14 cellular contexts compared by ENCODE assay signal in genomic region chr15:40443255-40443654, GRCh38. TPM values are rescaled to one million over a fixed set of nuclear protein-coding genes. Genes with fewer than 3 reads are reported as not detected.
DNase-seq lines count a peak whose midpoint lies in the region; ATAC-seq, FAIRE-seq and TF ChIP-seq lines count a peak whose summit lies in the region.
"Had no signal": no experiment of that assay in that cellular context is flagged by ENCODE, and none has a peak within 500 bp of the region (broad histone marks: within the 10 kb centered on the region; RNA-seq: fewer than 3 reads in every experiment).

No MANE protein-coding gene starts in this region.

- CTCF ChIA-PET in GM12878 (lab: Yijun Ruan, JAX), result interaction anchor here (0.8 to 1.6 kb wide), 7 partner anchors 8 to 133 kb away, joined by 3 to 12 read pairs (median 3); no protein-coding TSS in a partner anchor

- H3K4me3 ChIP-seq in BLaER1 treated with 17β-estradiol and CSF1 and Interleukin-3, amounts not matched to agents 10 nM and 100 nM, result peak overlapping the region in 3 of 10 experiments; percentile 79 to 93 (median 83); a peak in 6 of 20 replicates
- no peak overlapping the region for H3K4me3 ChIP-seq in GM12878

- H3K9me3 Mint-ChIP-seq in HFFc6, result no peaks in the 10 kb centered on the region
- no peaks in the 10 kb centered on the region for H3K9me3 Mint-ChIP-seq in natural killer cell

- H4K20me1 ChIP-seq in BLaER1 treated with 17β-estradiol and CSF1 and Interleukin-3, amounts not matched to agents 10 nM and 100 nM, result peaks cover 66 to 73% (median 71%) of the 10 kb centered on the region in 11 experiments
- H4K20me1 ChIP-seq in GM12878 (ENCODE audit: control insufficient read depth, insufficient read depth), result peaks cover 23% of the 10 kb centered on the region

- no peak for ATAC-seq in GM12878
- no peak for ATAC-seq in natural killer cell
- ATAC-seq in HG03565 (IDR thresholded peaks at IDR 0.05; ENCODE audit: unreplicated experiment), result no peak

- SMC1A ChIA-PET in GM12878 (lab: Charles Lee; ENCODE audit: uncharacterized antibody, unreplicated experiment), result interaction anchor here (0.9 to 1.7 kb wide), 7 partner anchors 8 to 64 kb away, joined by 3 to 5 read pairs (median 4); no protein-coding TSS in a partner anchor

- POLR2A ChIA-PET in GM12878 (lab: Charles Lee), result interaction anchor here (0.6 to 4.1 kb wide), 8 partner anchors 9 to 555 kb away, joined by 3 to 26 read pairs (median 4); partner anchors contain the start of genes CHST14 and RAD51

- FAIRE-seq in GM12878 (lab: Jason Lieb, UNC), result no peak

- peaks cover 47 to 57% (median 50%) of the 10 kb centered on the region in 10 experiments for H3K4me1 ChIP-seq in BLaER1 treated with 17β-estradiol and CSF1 and Interleukin-3, amounts not matched to agents 10 nM and 100 nM
- peaks cover 11% of the 10 kb centered on the region for H3K4me1 ChIP-seq in GM12878 (ENCODE audit: control insufficient read depth, insufficient read depth, low read length)

- TF ChIP-seq CTCF in HFFc6 (IDR thresholded peaks at IDR 0.05) (no peak), GM12878 (IDR thresholded peaks at IDR 0.05 in 2 of 3, conservative IDR thresholded peaks at IDR 0.05 in 1 of 3; ENCODE audit: control insufficient read depth in 2 of 3, extremely low read depth in 1 of 3, insufficient read depth in 1 of 3, low read depth in 3 of 3, low read length in 3 of 3) (no peak), natural killer cell (IDR thresholded peaks at IDR 0.05) (no peak)

- H3K4me1 Mint-ChIP-seq in HFFc6 (ENCODE audit: low read depth), result peaks cover 49% of the 10 kb centered on the region
- peaks cover 43 to 56% of the 10 kb centered on the region in 2 donors for H3K4me1 Mint-ChIP-seq in natural killer cell

- H3K4me3 Mint-ChIP-seq in HFFc6, result peak overlapping the region; percentile 87
- H3K4me3 Mint-ChIP-seq in natural killer cell, result peak overlapping the region; percentile 83

- no TSS peak for BruUV-seq in GM12878 (replicated peaks; lab: Mats Ljungman, UMichigan)

- peaks cover 2 to 32% (median 14%) of the 10 kb centered on the region in 11 experiments; a peak in 16 of 22 replicates for H3K27me3 ChIP-seq in BLaER1 treated with 17β-estradiol and CSF1 and Interleukin-3, amounts not matched to agents 10 nM and 100 nM
- H3K27me3 ChIP-seq in GM12878 (replicated peaks in 1 of 2; ENCODE audit: control insufficient read depth in 2 of 2, insufficient read depth in 2 of 2, low read length in 1 of 2), result peaks cover 3 to 4% of the 10 kb centered on the region in 2 experiments; a peak in 3 of 4 replicates

- H3K4me2 ChIP-seq in BLaER1 treated with 17β-estradiol and CSF1 and Interleukin-3, amounts not matched to agents 10 nM and 100 nM, result peak overlapping the region; percentile 91 to 99 (median 95)
- peak overlapping the region; percentile 89 for H3K4me2 ChIP-seq in GM12878 (ENCODE audit: control insufficient read depth, insufficient read depth)

- H3K9ac ChIP-seq in BLaER1 treated with 17β-estradiol and CSF1 and Interleukin-3, amounts not matched to agents 10 nM and 100 nM, result peak overlapping the region in 5 of 11 experiments; percentile 87 to 93 (median 90); a peak in 6 of 22 replicates
- H3K9ac ChIP-seq in GM12878 (ENCODE audit: control insufficient read depth, insufficient read depth, low read length), result no peak overlapping the region; the same call in 1 of the 2 replicates

- H3K79me2 ChIP-seq in GM12878 (ENCODE audit: control insufficient read depth, insufficient read depth, low read length), result peaks cover 32% of the 10 kb centered on the region

- no peak for TF ChIP-seq EP300 in GM12878 (IDR thresholded peaks at IDR 0.05; ENCODE audit: borderline replicate concordance in 1 of 2, control insufficient read depth in 1 of 2, low read depth in 2 of 2, low read length in 2 of 2)

- no peaks in the 10 kb centered on the region for H3K9me3 ChIP-seq in BLaER1 treated with 17β-estradiol and CSF1 and Interleukin-3, amounts not matched to agents 10 nM and 100 nM (replicated peaks in 1 of 11)
- H3K9me3 ChIP-seq in GM12878 (replicated peaks; ENCODE audit: control insufficient read depth, insufficient read depth, low read length), result no peaks in the 10 kb centered on the region

- intact Hi-C loops in GM12878 (cut with micrococcal nuclease; ENCODE audit: unreplicated experiment), result loop anchor here (10.0 kb wide), 1 partner anchor 152 kb away; the partner anchor contains the start of gene KNL1
- intact Hi-C loops in natural killer cell (cut with micrococcal nuclease), result loop anchor here (5.0 kb wide), 1 partner anchor 64 kb away; no protein-coding TSS in a partner anchor

- RAD21 ChIA-PET in GM12878 (lab: Charles Lee; ENCODE audit: unreplicated experiment), result interaction anchor here (1.4 to 1.7 kb wide), 2 partner anchors 8 to 14 kb away, joined by 3 to 9 read pairs; no protein-coding TSS in a partner anchor

- in situ Hi-C loops in GM12878 (cut with MboI), result no loop called here

- no peak for DNase-seq in HFFc6
- no peak for DNase-seq in GM12878 (ENCODE audit: low read depth, low spot score)
- DNase-seq in natural killer cell, result no peak
- DNase-seq in cerebellum (ENCODE audit: low spot score), result no peak
- no peak for DNase-seq in hippocampal formation (lab: John Stamatoyannopoulos, UW)
- no peak for DNase-seq in LoVo (ENCODE audit: low spot score)
- DNase-seq: activated effector memory CD4-positive, alpha-beta T cell treated with anti-CD3 and anti-CD28 coated beads, Interleukin-2, amount 50 U/mL, for 16 hours; cerebellar nuclear complex; COR-L47; NCI-H1092; NCI-H446 treated with DMSO at 0.1 percent for 48 hours; RPMI8226 had no signal

- H3K27ac ChIP-seq in BLaER1 treated with 17β-estradiol and CSF1 and Interleukin-3, amounts not matched to agents 10 nM and 100 nM, result no peak overlapping the region
- H3K27ac ChIP-seq in GM12878 (ENCODE audit: control insufficient read depth, insufficient read depth), result no peak overlapping the region

- H3K36me3 ChIP-seq in BLaER1 treated with 17β-estradiol and CSF1 and Interleukin-3, amounts not matched to agents 10 nM and 100 nM, result peaks cover 0 to 18% (median 0%) of the 10 kb centered on the region in 11 experiments; a peak in 7 of 22 replicates
- H3K36me3 ChIP-seq in GM12878 (ENCODE audit: control insufficient read depth in 2 of 2, insufficient read depth in 2 of 2, low read length in 1 of 2), result 0 out of 4 replicates have a peak, but pooled peaks cover 0 to 4% of the 10 kb centered on the region in 2 experiments

- H3K27me3 Mint-ChIP-seq in HFFc6 (ENCODE audit: insufficient read depth), result peaks cover 17% of the 10 kb centered on the region
- peaks cover 6% of the 10 kb centered on the region in 2 donors for H3K27me3 Mint-ChIP-seq in natural killer cell (ENCODE audit: low read depth in 2 of 2)

- TF ChIP-seq RAD21 in GM12878 (IDR thresholded peaks at IDR 0.05; ENCODE audit: insufficient read depth, low read depth, low read length), result no peak

- 96% methylated on average over 4 of the region's 4 CpGs for WGBS in GM12878 (ENCODE audit: insufficient coverage, insufficient replicate concordance, low lambda C conversion rate, missing lambda C conversion rate)

- no peaks in the 10 kb centered on the region for H3K36me3 Mint-ChIP-seq in HFFc6 (ENCODE audit: low read depth)
- H3K36me3 Mint-ChIP-seq in natural killer cell, result no peaks in the 10 kb centered on the region

- no peak overlapping the region for H2AFZ ChIP-seq in GM12878 (ENCODE audit: control insufficient read depth, low read depth, low read length)

- H3K27ac Mint-ChIP-seq in HFFc6 (0 out of 2 replicates have a peak overlapping the region, but pooled peaks have one; percentile 1), natural killer cell (peak overlapping the region in 1 of 2 donors; percentile 84)

- TF ChIP-seq POLR2A in GM12878 (IDR thresholded peaks at IDR 0.05; ENCODE audit: low read depth, low read length), result no peak

RNA-seq across cellular contexts. Expression of gene BAHD1, which starts 2.5 kb away (rescaled TPM):
- total RNA-seq in HFFc6 (2021; fragmentation: NEBNext Ultra II Directional; extraction: Animal tissue kit (Norgen Biotek cat#: 25700)), result 10 to 100 TPM; 12.7 to 14.4 (median 14.2) TPM
- 23.1 and 25.6 TPM in 2 replicates for total RNA-seq in GM12878 (2013; cell fraction: nucleolus; rRNA removed)
- total RNA-seq in GM12878 (2014; rRNA removed) (9.0 and 11.7 TPM in 2 replicates), GM12878 (2014; rRNA removed; fragmentation: Illumina TruSeq; extraction: Trizol) (5.1 and 6.0 TPM in 2 replicates), GM12878 (2021) (21.7 and 21.8 TPM in 2 replicates), natural killer cell (10 to 100 TPM; 29.4 to 48.9 (median 41.8) TPM), cerebellum (6.3 TPM)
- polyA plus RNA-seq in GM12878 (2011; ENCODE audit: low read depth), result 7.0 TPM
- polyA plus RNA-seq in GM12878 (2011; rRNA removed) (4.5 and 5.6 TPM in 2 replicates), GM12878 (2014; fragmentation: Illumina TruSeq; extraction: Trizol) (5.3 and 9.6 TPM in 2 replicates), GM12878 (2014; fragmentation: Nextera tagmentation; extraction: Ambion mirVana) (under 1 TPM; 0.21 to 0.88 TPM), GM12878 (2014; rRNA removed) (11.3 and 13.5 TPM in 2 replicates), GM12878 (2016; fragmentation: Nextera tagmentation; extraction: Ambion mirVana) (1 to 10 TPM; 1.9 to 2.2 TPM)
- polyA plus RNA-seq in GM12878 (2011; cell fraction: cytosol; rRNA removed), result 6.5 and 7.4 TPM in 2 replicates
- polyA plus RNA-seq in GM12878 (2011; cell fraction: nucleus; rRNA removed), result 16.6 and 21.8 TPM in 2 replicates
- 13.0 and 15.3 TPM in 2 replicates for polyA plus RNA-seq in GM12878 (2012)
- 5.5 and 9.1 TPM in 2 replicates for polyA minus RNA-seq in GM12878 (2011; rRNA and poly(A)+ RNA removed)
- 4.4 and 5.9 TPM in 2 replicates for polyA minus RNA-seq in GM12878 (2011; cell fraction: cytosol; rRNA and poly(A)+ RNA removed)
- polyA minus RNA-seq in GM12878 (2011; cell fraction: nucleus; rRNA and poly(A)+ RNA removed), result 4.8 and 8.2 TPM in 2 replicates

RNA-seq across cellular contexts. Expression of gene CHST14, which starts 27.5 kb away (rescaled TPM):
- 10 to 100 TPM; 26.3 to 32.5 (median 28.4) TPM for total RNA-seq in HFFc6 (2021; fragmentation: NEBNext Ultra II Directional; extraction: Animal tissue kit (Norgen Biotek cat#: 25700))
- 4.1 and 5.4 TPM in 2 replicates for total RNA-seq in GM12878 (2013; cell fraction: nucleolus; rRNA removed)
- total RNA-seq in GM12878 (2014; rRNA removed) (6.0 and 6.8 TPM in 2 replicates), GM12878 (2014; rRNA removed; fragmentation: Illumina TruSeq; extraction: Trizol) (2.5 and 3.0 TPM in 2 replicates), GM12878 (2021) (12.8 and 13.6 TPM in 2 replicates), natural killer cell (10 to 100 TPM in 2 of 3 donors, 1 to 10 TPM in 1; 9.8 to 16.7 (median 12.9) TPM), cerebellum (3.8 TPM)
- 5.2 TPM for polyA plus RNA-seq in GM12878 (2011; ENCODE audit: low read depth)
- polyA plus RNA-seq in GM12878 (2011; rRNA removed) (2.3 and 4.0 TPM in 2 replicates), GM12878 (2014; fragmentation: Illumina TruSeq; extraction: Trizol) (6.5 TPM in 2 replicates), GM12878 (2014; fragmentation: Nextera tagmentation; extraction: Ambion mirVana) (1 to 10 TPM; 1.3 to 2.8 TPM), GM12878 (2014; rRNA removed) (5.9 and 6.3 TPM in 2 replicates), GM12878 (2016; fragmentation: Nextera tagmentation; extraction: Ambion mirVana) (1 to 10 TPM; 7.5 to 9.1 TPM)
- 5.8 and 6.2 TPM in 2 replicates for polyA plus RNA-seq in GM12878 (2011; cell fraction: cytosol; rRNA removed)
- polyA plus RNA-seq in GM12878 (2011; cell fraction: nucleus; rRNA removed), result 4.2 and 5.8 TPM in 2 replicates
- polyA plus RNA-seq in GM12878 (2012), result 8.3 and 9.3 TPM in 2 replicates
- 4.5 and 5.2 TPM in 2 replicates for polyA minus RNA-seq in GM12878 (2011; rRNA and poly(A)+ RNA removed)
- 3.4 and 4.7 TPM in 2 replicates for polyA minus RNA-seq in GM12878 (2011; cell fraction: cytosol; rRNA and poly(A)+ RNA removed)
- polyA minus RNA-seq in GM12878 (2011; cell fraction: nucleus; rRNA and poly(A)+ RNA removed), result 3.5 and 4.9 TPM in 2 replicates

RNA-seq across cellular contexts. Expression of gene IVD, which starts 37.7 kb away (rescaled TPM):
- 10 to 100 TPM; 48.5 to 69.9 (median 50.4) TPM for total RNA-seq in HFFc6 (2021; fragmentation: NEBNext Ultra II Directional; extraction: Animal tissue kit (Norgen Biotek cat#: 25700))
- 115 and 119 TPM in 2 replicates for total RNA-seq in GM12878 (2013; cell fraction: nucleolus; rRNA removed)
- total RNA-seq in GM12878 (2014; rRNA removed) (31.4 and 32.5 TPM in 2 replicates), GM12878 (2014; rRNA removed; fragmentation: Illumina TruSeq; extraction: Trizol) (23.3 and 25.3 TPM in 2 replicates), GM12878 (2021) (49.2 and 51.7 TPM in 2 replicates), natural killer cell (10 to 100 TPM; 56.2 to 76.8 (median 67.3) TPM), cerebellum (37.3 TPM)
- 12.5 TPM for polyA plus RNA-seq in GM12878 (2011; ENCODE audit: low read depth)
- polyA plus RNA-seq in GM12878 (2011; rRNA removed) (50.4 and 50.8 TPM in 2 replicates), GM12878 (2014; fragmentation: Illumina TruSeq; extraction: Trizol) (40.5 and 40.6 TPM in 2 replicates), GM12878 (2014; fragmentation: Nextera tagmentation; extraction: Ambion mirVana) (1 to 10 TPM; 5.3 to 8.2 TPM), GM12878 (2014; rRNA removed) (51.3 and 55.2 TPM in 2 replicates), GM12878 (2016; fragmentation: Nextera tagmentation; extraction: Ambion mirVana) (10 to 100 TPM; 57.7 to 59.8 TPM)
- 71.6 and 81.3 TPM in 2 replicates for polyA plus RNA-seq in GM12878 (2011; cell fraction: cytosol; rRNA removed)
- 60.5 and 63.6 TPM in 2 replicates for polyA plus RNA-seq in GM12878 (2011; cell fraction: nucleus; rRNA removed)
- polyA plus RNA-seq in GM12878 (2012), result 23.5 and 29.0 TPM in 2 replicates
- 52.2 and 73.8 TPM in 2 replicates for polyA minus RNA-seq in GM12878 (2011; rRNA and poly(A)+ RNA removed)
- 15.2 and 20.0 TPM in 2 replicates for polyA minus RNA-seq in GM12878 (2011; cell fraction: cytosol; rRNA and poly(A)+ RNA removed)
- polyA minus RNA-seq in GM12878 (2011; cell fraction: nucleus; rRNA and poly(A)+ RNA removed), result 34.6 and 52.5 TPM in 2 replicates
